8 cellular contexts compared by ENCODE assay signal in the genomic region with DNA sequence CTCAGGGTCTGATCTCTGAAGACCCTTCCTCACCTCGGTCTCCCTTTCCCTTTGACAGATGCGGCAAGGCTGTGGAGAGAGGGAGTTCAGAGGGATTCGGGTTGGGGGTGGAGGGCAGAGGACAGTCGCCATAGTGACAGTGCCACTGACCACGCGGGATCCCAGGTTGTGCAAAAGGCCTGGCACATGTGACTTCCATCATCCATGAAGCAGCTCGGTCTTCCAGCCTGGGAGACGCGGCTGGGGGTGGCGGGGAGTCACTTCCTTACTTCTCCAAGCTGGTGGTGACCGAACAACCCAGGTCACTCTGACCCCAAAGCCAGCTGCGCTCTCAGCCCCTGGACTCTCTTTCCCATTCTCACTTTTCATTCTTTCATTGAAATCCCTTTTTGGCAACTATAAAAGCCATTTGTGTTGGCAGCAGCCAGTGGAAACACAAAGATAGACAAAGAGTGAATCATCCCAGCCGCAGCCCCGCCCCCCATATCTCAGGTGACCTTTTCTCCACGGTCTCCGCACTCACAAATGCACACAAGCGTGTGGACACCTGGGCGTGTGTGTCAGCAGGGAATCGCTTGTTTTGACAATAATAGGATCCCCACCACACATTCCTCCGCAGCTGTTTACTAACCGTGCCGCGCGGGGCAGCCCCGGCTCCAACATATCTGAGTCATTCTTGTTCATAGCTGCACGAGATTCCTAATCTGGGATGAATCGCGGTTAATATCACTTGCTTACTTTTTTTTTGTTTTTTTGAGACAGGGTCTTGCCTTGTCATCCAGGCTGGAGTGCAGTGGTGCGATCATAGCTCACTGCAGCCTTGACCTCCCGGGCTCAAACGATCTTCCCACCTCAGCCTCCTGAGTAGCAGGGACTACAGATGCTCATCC.
DNase-seq lines count a peak whose midpoint lies in the region; TF ChIP-seq lines count a peak whose summit lies in the region.

No MANE protein-coding gene starts in this region.

- TF ChIP-seq CTCF in endothelial cell (IDR thresholded peaks at IDR 0.05; ENCODE audit: unreplicated experiment): no peak

- peaks cover 11% of the 10 kb centered on the region for H3K4me1 Mint-ChIP-seq in endothelial cell (ENCODE audit: unreplicated experiment)

- H3K27ac Mint-ChIP-seq in endothelial cell (ENCODE audit: unreplicated experiment): no peak overlapping the region

- H3K4me3 Mint-ChIP-seq in endothelial cell (ENCODE audit: unreplicated experiment): no peak overlapping the region

- H3K36me3 Mint-ChIP-seq in endothelial cell (ENCODE audit: low read depth, unreplicated experiment): peaks cover 5% of the 10 kb centered on the region

- peaks cover 8% of the 10 kb centered on the region for H3K27me3 Mint-ChIP-seq in endothelial cell (ENCODE audit: unreplicated experiment)

- DNase-seq in GM03348 (ENCODE audit: low spot score) (peak; percentile 87), NCI-H2227 treated with DMSO at 0.1 percent for 48 hours (lab: John Stamatoyannopoulos, UW) (peak; percentile 20), dermis blood vessel endothelial cell (peak; percentile 85), myocyte (ENCODE audit: low read depth) (peak; percentile 97), NCI-H82 (lab: John Stamatoyannopoulos, UW) (no peak), NOMO-1 treated with DMSO at 0.1 percent for 48 hours (lab: John Stamatoyannopoulos, UW; ENCODE audit: unreplicated experiment) (no peak), endothelial cell (ENCODE audit: low spot score) (no peak), midbrain (lab: John Stamatoyannopoulos, UW) (no peak)

- no peaks in the 10 kb centered on the region for H3K9me3 Mint-ChIP-seq in endothelial cell (ENCODE audit: unreplicated experiment)

Comparison
In these comparisons a context has a peak if more than half of its experiments do, and no peak if none do; other contexts are left out.
1. DNase-seq: peak in GM03348 (single experiment), NCI-H2227 treated with DMSO at 0.1 percent for 48 hours (single experiment), dermis blood vessel endothelial cell (single experiment) and myocyte (single experiment); none in NCI-H82 (single experiment), NOMO-1 treated with DMSO at 0.1 percent for 48 hours (single experiment), endothelial cell (single experiment) and midbrain (single experiment).